Comparison of ENCODE assay signal across 9 cellular contexts in the genomic region with DNA sequence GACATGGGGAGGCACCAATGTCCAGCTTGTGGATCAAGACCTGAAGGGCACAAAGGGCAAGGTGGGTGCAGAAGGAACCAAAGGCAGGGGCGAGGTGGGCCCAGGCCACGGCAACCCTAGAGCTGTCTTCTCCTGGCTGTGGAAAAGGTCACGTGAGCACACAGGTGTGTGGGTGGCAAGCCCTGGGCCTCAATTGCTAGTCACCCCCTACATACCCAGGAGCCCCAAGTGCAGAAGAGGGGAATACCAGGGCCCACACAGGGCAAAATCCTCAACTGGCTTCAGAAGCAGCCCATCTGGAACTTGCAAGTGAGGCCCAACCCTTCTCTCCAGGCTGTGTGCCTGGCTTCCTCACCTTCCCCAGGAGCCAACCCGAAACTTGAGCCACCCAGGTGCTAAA. TPM values are rescaled to one million over a fixed set of nuclear protein-coding genes. Genes with fewer than 3 reads are reported as not detected.
DNase-seq lines count a peak whose midpoint lies in the region; ATAC-seq lines count a peak whose summit lies in the region.
"Had no signal": no experiment of that assay in that cellular context is flagged by ENCODE, and none has a peak within 500 bp of the region (broad histone marks: within the 10 kb centered on the region; RNA-seq: fewer than 3 reads in every experiment).

No MANE protein-coding gene starts in this region.

- H3K4me1 Mint-ChIP-seq in activated naive CD8-positive, alpha-beta T cell treated with anti-CD3 and anti-CD28 coated beads for 36 hours = peaks cover 81% of the 10 kb centered on the region

- peak overlapping the region; percentile 96 for H3K27ac Mint-ChIP-seq in activated naive CD8-positive, alpha-beta T cell treated with anti-CD3 and anti-CD28 coated beads for 36 hours

- H3K4me3 ChIP-seq in SJSA1 (no peak overlapping the region), mucosa of stomach (ENCODE audit: low read length) (no peak overlapping the region), subcutaneous abdominal adipose tissue (ENCODE audit: low read depth in 1 of 5, low read length in 5 of 5) (peak overlapping the region in 2 of 5 donors; percentile 38 to 50)

- DNase-seq in SJSA1 (ENCODE audit: low read depth in 1 of 2, low spot score in 2 of 2) = no peak
- DNase-seq in activated naive CD8-positive, alpha-beta T cell treated with anti-CD3 and anti-CD28 coated beads for 36 hours = peak; percentile 71
- no peak for DNase-seq in 8988T
- DNase-seq in NCI-H82 treated with DMSO at 0.1 percent for 48 hours (lab: John Stamatoyannopoulos, UW; ENCODE audit: unreplicated experiment) = no peak

- peak overlapping the region; percentile 99 for H3K27ac ChIP-seq in SJSA1
- peak overlapping the region; percentile 98 for H3K27ac ChIP-seq in subcutaneous abdominal adipose tissue (ENCODE audit: low read depth, low read length)

- peaks cover 40% of the 10 kb centered on the region for H3K36me3 ChIP-seq in SJSA1
- H3K36me3 ChIP-seq in mucosa of stomach (ENCODE audit: control insufficient read depth, insufficient read depth, low read length) = peaks cover 7% of the 10 kb centered on the region
- peaks cover 0 to 31% (median 26%) of the 10 kb centered on the region in 5 donors for H3K36me3 ChIP-seq in subcutaneous abdominal adipose tissue (ENCODE audit: control insufficient read depth in 5 of 5, insufficient read depth in 5 of 5, low read length in 5 of 5)

- H3K4me1 ChIP-seq in SJSA1 (replicated peaks) (peaks cover 67% of the 10 kb centered on the region), mucosa of stomach (ENCODE audit: control insufficient read depth, insufficient read depth, low read length) (peaks cover 26% of the 10 kb centered on the region), subcutaneous abdominal adipose tissue (ENCODE audit: control insufficient read depth in 5 of 5, insufficient read depth in 5 of 5, low read length in 5 of 5) (peaks cover 15 to 70% (median 67%) of the 10 kb centered on the region in 5 donors)

- H3K9me3 ChIP-seq in SJSA1 (replicated peaks) (no peaks in the 10 kb centered on the region), mucosa of stomach (ENCODE audit: control insufficient read depth, low read length) (no peaks in the 10 kb centered on the region), subcutaneous abdominal adipose tissue (ENCODE audit: control insufficient read depth in 5 of 5, low read length in 5 of 5) (no peaks in the 10 kb centered on the region)

- H3K36me3 Mint-ChIP-seq in activated naive CD8-positive, alpha-beta T cell treated with anti-CD3 and anti-CD28 coated beads for 36 hours = peaks cover 75% of the 10 kb centered on the region

- H3K9ac ChIP-seq in mucosa of stomach (ENCODE audit: low read length) (peak overlapping the region; percentile 25), subcutaneous abdominal adipose tissue (ENCODE audit: low read length in 5 of 5) (peak overlapping the region; percentile 56 to 73 (median 63))

- no peaks in the 10 kb centered on the region for H3K9me3 Mint-ChIP-seq in activated naive CD8-positive, alpha-beta T cell treated with anti-CD3 and anti-CD28 coated beads for 36 hours

- no peaks in the 10 kb centered on the region for H3K27me3 Mint-ChIP-seq in activated naive CD8-positive, alpha-beta T cell treated with anti-CD3 and anti-CD28 coated beads for 36 hours

- H3K27me3 ChIP-seq in SJSA1 (replicated peaks) (no peaks in the 10 kb centered on the region), mucosa of stomach (ENCODE audit: control insufficient read depth, insufficient read depth, low read length) (no peaks in the 10 kb centered on the region), subcutaneous abdominal adipose tissue (ENCODE audit: control insufficient read depth in 5 of 5, insufficient read depth in 4 of 5, low read length in 5 of 5) (no peaks in the 10 kb centered on the region)

- peak overlapping the region; percentile 64 for H3K4me3 Mint-ChIP-seq in activated naive CD8-positive, alpha-beta T cell treated with anti-CD3 and anti-CD28 coated beads for 36 hours

- ATAC-seq in HG03139 (IDR thresholded peaks at IDR 0.05; ENCODE audit: unreplicated experiment) (no peak), HG03521 (IDR thresholded peaks at IDR 0.05; ENCODE audit: unreplicated experiment) (no peak)

RNA-seq across cellular contexts. Expression of a gene that starts 25.6 kb away (rescaled TPM):
- 26.6 and 33.6 TPM in 2 replicates for total RNA-seq in SJSA1 (2014; rRNA removed; shearing (Covaris generic))
- 10 to 100 TPM; 52.3 to 56.1 TPM for total RNA-seq in activated naive CD8-positive, alpha-beta T cell treated with anti-CD3 and anti-CD28 coated beads for 36 hours

RNA-seq across cellular contexts. Expression of a gene that starts 53.7 kb away (rescaled TPM):
- not detected in 2 replicates for total RNA-seq in SJSA1 (2014; rRNA removed; shearing (Covaris generic))
- total RNA-seq in activated naive CD8-positive, alpha-beta T cell treated with anti-CD3 and anti-CD28 coated beads for 36 hours = not detected
- total RNA-seq: glomerular endothelial cell had no signal
